In genomic region chr11:125429807-125430678, GRCh38 we compare ENCODE assay signal across 14 cellular contexts.
"Had no signal": no experiment of that assay in that cellular context is flagged by ENCODE, and none has a peak within 500 bp of the region (broad histone marks: within the 10 kb centered on the region; RNA-seq: fewer than 3 reads in every experiment).

No MANE protein-coding gene starts in this region.

- H2AFZ ChIP-seq: parathyroid adenoma had no signal

- H3K79me2 ChIP-seq: parathyroid adenoma had no signal

- H3K27ac ChIP-seq: body of pancreas, cardiac muscle cell, parathyroid adenoma, thyroid gland had no signal

- H3K36me3 Mint-ChIP-seq: activated naive CD4-positive, alpha-beta T cell treated with anti-CD3 and anti-CD28 coated beads, Interleukin-2, amount 50 U/mL, for 72 hours; naive thymus-derived CD4-positive, alpha-beta T cell had no signal

- H3K27me3 ChIP-seq: body of pancreas, cardiac muscle cell, thyroid gland had no signal

- H3K4me1 ChIP-seq: body of pancreas, thyroid gland had no signal

- H3K9me3 ChIP-seq: body of pancreas, thyroid gland had no signal

- H3K9me3 Mint-ChIP-seq: activated B cell treated with CpG ODN at 0.5 μM for 24 hours; activated CD8-positive, alpha-beta T cell treated with anti-CD3 and anti-CD28 coated beads for 36 hours; activated naive CD4-positive, alpha-beta T cell treated with anti-CD3 and anti-CD28 coated beads, Interleukin-2, amount 50 U/mL, for 72 hours; activated T-cell treated with anti-CD3 and anti-CD28 coated beads, Interleukin-2, amount 50 U/mL, for 4 hours; activated T-helper 2 cell treated with anti-CD3 and anti-CD28 coated beads, Interferon-gamma antibody, Interleukin-2, Interleukin-4, amounts not matched to agents 10 μg/mL and 5 μg/mL and 100 μg/mL, durations not matched to agents 14 hours and 24 hours and 36 hours; naive thymus-derived CD4-positive, alpha-beta T cell; neural crest cell; T-helper 2 cell treated with Interferon-gamma antibody and Interleukin-4, amounts not matched to agents 5 μg/mL and 100 μg/mL, for 36 hours had no signal

- H3K4me3 Mint-ChIP-seq: activated B cell treated with CpG ODN at 0.5 μM for 24 hours; activated CD8-positive, alpha-beta T cell treated with anti-CD3 and anti-CD28 coated beads for 36 hours; activated T-cell treated with anti-CD3 and anti-CD28 coated beads, Interleukin-2, amount 50 U/mL, for 4 hours; naive thymus-derived CD4-positive, alpha-beta T cell; neural crest cell; T-helper 2 cell treated with Interferon-gamma antibody and Interleukin-4, amounts not matched to agents 5 μg/mL and 100 μg/mL, for 36 hours had no signal

- H3K9ac ChIP-seq: parathyroid adenoma had no signal

- DNase-seq: activated B cell treated with CpG ODN at 0.5 μM for 24 hours, cortex of kidney, foreskin melanocyte had no signal

- H3K27ac Mint-ChIP-seq: activated B cell treated with CpG ODN at 0.5 μM for 24 hours; activated CD8-positive, alpha-beta T cell treated with anti-CD3 and anti-CD28 coated beads for 36 hours; activated naive CD4-positive, alpha-beta T cell treated with anti-CD3 and anti-CD28 coated beads, Interleukin-2, amount 50 U/mL, for 72 hours; activated T-helper 2 cell treated with anti-CD3 and anti-CD28 coated beads, Interferon-gamma antibody, Interleukin-2, Interleukin-4, amounts not matched to agents 10 μg/mL and 5 μg/mL and 100 μg/mL, durations not matched to agents 14 hours and 24 hours and 36 hours; T-helper 2 cell treated with Interferon-gamma antibody and Interleukin-4, amounts not matched to agents 5 μg/mL and 100 μg/mL, for 36 hours had no signal

- H3K4me3 ChIP-seq: body of pancreas, cardiac muscle cell, thyroid gland had no signal

- ATAC-seq: activated T-cell treated with anti-CD3 and anti-CD28 coated beads, Interleukin-2, amount 50 U/mL, for 4 hours; body of pancreas had no signal

- H3K36me3 ChIP-seq: cardiac muscle cell had no signal
